Comparison of ENCODE assay signal across 8 cellular contexts in genomic region chr7:20407585-20408466, GRCh38.
DNase-seq lines count a peak whose midpoint lies in the region; ATAC-seq and TF ChIP-seq lines count a peak whose summit lies in the region.

No MANE protein-coding gene starts in this region.

- peak; percentile 27 for DNase-seq in LoVo (ENCODE audit: low spot score)
- peak; percentile 33 for DNase-seq in SW480 (ENCODE audit: low spot score)
- peak; percentile 72 for DNase-seq in right atrium auricular region (ENCODE audit: low spot score)
- DNase-seq in upper lobe of left lung, result peak in 1 of 2 donors; percentile 78
- no peak for DNase-seq in SKM-1 (lab: John Stamatoyannopoulos, UW; ENCODE audit: unreplicated experiment)

- H3K4me1 ChIP-seq in right atrium auricular region (peaks cover 0 to 19% of the 10 kb centered on the region in 2 donors), upper lobe of left lung (peaks cover 6 to 20% (median 15%) of the 10 kb centered on the region in 4 donors)

- H3K36me3 ChIP-seq in right atrium auricular region (no peaks in the 10 kb centered on the region), upper lobe of left lung (no peaks in the 10 kb centered on the region)

- peak overlapping the region; percentile 41 to 75 for H3K27ac ChIP-seq in right atrium auricular region
- H3K27ac ChIP-seq in upper lobe of left lung, result peak overlapping the region; percentile 55 to 60 (median 59)

- TF ChIP-seq CTCF in right atrium auricular region (IDR thresholded peaks at IDR 0.05), result no peak
- no peak for TF ChIP-seq CTCF in upper lobe of left lung (IDR thresholded peaks at IDR 0.05)

- TF ChIP-seq EP300 in upper lobe of left lung (IDR thresholded peaks at IDR 0.05), result peak in 2 of 4 donors; percentile 27 to 69

- H3K4me3 ChIP-seq in right atrium auricular region (no peak overlapping the region), upper lobe of left lung (no peak overlapping the region)

- ATAC-seq in upper lobe of left lung (ENCODE audit: low FRiP score in 2 of 2), result peak; percentile 77 to 89
- no peak for ATAC-seq in GM19023 (IDR thresholded peaks at IDR 0.05; ENCODE audit: unreplicated experiment)
- no peak for ATAC-seq in GM18861 (IDR thresholded peaks at IDR 0.05; ENCODE audit: unreplicated experiment)
- ATAC-seq in HG03378 (IDR thresholded peaks at IDR 0.05; ENCODE audit: unreplicated experiment), result no peak

- no peak for TF ChIP-seq POLR2A in upper lobe of left lung (IDR thresholded peaks at IDR 0.05)

- H3K9me3 ChIP-seq in right atrium auricular region, result no peaks in the 10 kb centered on the region
- no peaks in the 10 kb centered on the region for H3K9me3 ChIP-seq in upper lobe of left lung

- no peaks in the 10 kb centered on the region for H3K27me3 ChIP-seq in right atrium auricular region
- H3K27me3 ChIP-seq in upper lobe of left lung, result no peaks in the 10 kb centered on the region

- WGBS in upper lobe of left lung, 2 donors, result 29 to 37% methylated on average over 5 of the region's 5 CpGs

Comparison
In these comparisons a context has a peak if more than half of its experiments do, and no peak if none do; other contexts are left out.
1. ATAC-seq: peak in upper lobe of left lung (2 of 2); none in GM19023 (single experiment), GM18861 (single experiment) and HG03378 (single experiment).